In genomic region chr9:9275656-9276055, GRCh38 we compare ENCODE assay signal across 17 cellular contexts.
DNase-seq lines count a peak whose midpoint lies in the region; ATAC-seq and TF ChIP-seq lines count a peak whose summit lies in the region.
"Had no signal": no experiment of that assay in that cellular context is flagged by ENCODE, and none has a peak within 500 bp of the region (broad histone marks: within the 10 kb centered on the region; RNA-seq: fewer than 3 reads in every experiment).

No MANE protein-coding gene starts in this region.

- H3K27me3 ChIP-seq in foreskin keratinocyte: no peaks in the 10 kb centered on the region

- H3K27ac ChIP-seq in foreskin keratinocyte: no peak overlapping the region

- TF ChIP-seq CTCF in foreskin keratinocyte (conservative IDR thresholded peaks at IDR 0.05): no peak

- H3K4me3 Mint-ChIP-seq in activated T-cell treated with anti-CD3 and anti-CD28 coated beads, Interleukin-2, amount 50 U/mL, for 4 hours: no peak overlapping the region
- H3K4me3 Mint-ChIP-seq: CD4-positive, alpha-beta memory T cell had no signal

- H3K36me3 Mint-ChIP-seq in activated T-cell treated with anti-CD3 and anti-CD28 coated beads, Interleukin-2, amount 50 U/mL, for 4 hours (ENCODE audit: insufficient read depth): no peaks in the 10 kb centered on the region
- H3K36me3 Mint-ChIP-seq: CD4-positive, alpha-beta memory T cell had no signal

- intact Hi-C loops in posterior cingulate gyrus (cut with DNase I): no loop called here

- DNase-seq in HT1080 (ENCODE audit: low read depth) (peak; percentile 1), astrocyte of the hippocampus (ENCODE audit: low read depth, low spot score) (peak; percentile 4), posterior cingulate gyrus (peak in 6 of 10 donors; percentile 5 to 69 (median 20)), foreskin keratinocyte (no peak)
- DNase-seq in activated T-cell treated with anti-CD3 and anti-CD28 coated beads, Interleukin-2, amount 50 U/mL, for 4 hours: no peak
- DNase-seq: C1 segment of cervical spinal cord; Calu3; CD4-positive, alpha-beta memory T cell; COR-L47; DMS79; EL; GDM1; GOT3; H7; HCEC 1CT had no signal

- peaks cover 8% of the 10 kb centered on the region for H3K9me3 Mint-ChIP-seq in activated T-cell treated with anti-CD3 and anti-CD28 coated beads, Interleukin-2, amount 50 U/mL, for 4 hours

- H3K4me1 Mint-ChIP-seq in activated T-cell treated with anti-CD3 and anti-CD28 coated beads, Interleukin-2, amount 50 U/mL, for 4 hours (ENCODE audit: low read depth): no peaks in the 10 kb centered on the region
- H3K4me1 Mint-ChIP-seq: CD4-positive, alpha-beta memory T cell had no signal

- no peaks in the 10 kb centered on the region for H3K27me3 Mint-ChIP-seq in activated T-cell treated with anti-CD3 and anti-CD28 coated beads, Interleukin-2, amount 50 U/mL, for 4 hours (ENCODE audit: low read depth)
- H3K27me3 Mint-ChIP-seq: CD4-positive, alpha-beta memory T cell had no signal

- ATAC-seq in foreskin keratinocyte (no peak), GM21447 (IDR thresholded peaks at IDR 0.05; ENCODE audit: unreplicated experiment) (no peak)
- no peak for ATAC-seq in activated T-cell treated with anti-CD3 and anti-CD28 coated beads, Interleukin-2, amount 50 U/mL, for 4 hours
- ATAC-seq: GM12878 had no signal

- H3K4me1 ChIP-seq in foreskin keratinocyte: no peaks in the 10 kb centered on the region

Comparison
In these comparisons a context has a peak if more than half of its experiments do, and no peak if none do; other contexts are left out.
1. DNase-seq: peak in HT1080 (single experiment), astrocyte of the hippocampus (single experiment) and posterior cingulate gyrus (6 of 10); none in foreskin keratinocyte (0 of 2) and activated T-cell treated with anti-CD3 and anti-CD28 coated beads, Interleukin-2, amount 50 U/mL, for 4 hours (single experiment).